Comparison of ENCODE assay signal across 11 cellular contexts in genomic region chr9:135130266-135130976, GRCh38. TPM values are rescaled to one million over a fixed set of nuclear protein-coding genes. Genes with fewer than 3 reads are reported as not detected.
DNase-seq lines count a peak whose midpoint lies in the region; ATAC-seq, FAIRE-seq and TF ChIP-seq lines count a peak whose summit lies in the region.
"Had no signal": no experiment of that assay in that cellular context is flagged by ENCODE, and none has a peak within 500 bp of the region (broad histone marks: within the 10 kb centered on the region; RNA-seq: fewer than 3 reads in every experiment).

No MANE protein-coding gene starts in this region.

- CTCF ChIA-PET in MCF 10A (lab: Yijun Ruan, JAX): no interaction called here

- peak; percentile 74 for ATAC-seq in esophagus mucosa
- no peak for ATAC-seq in GM21390 (IDR thresholded peaks at IDR 0.05; ENCODE audit: unreplicated experiment)
- ATAC-seq: Panc1 had no signal

- no TSS peak for BruUV-seq in MCF 10A (replicated peaks; lab: Mats Ljungman, UMichigan)

- POLR2A ChIA-PET in MCF 10A (lab: Yijun Ruan, JAX): no interaction called here

- H3K4me1 Mint-ChIP-seq in MCF 10A (ENCODE audit: insufficient read depth, unreplicated experiment): no peaks in the 10 kb centered on the region

- WGBS in thyroid gland, 2 donors: 61 to 75% methylated on average over 14 to 17 of the region's 18 CpGs

- peak overlapping the region in 1 of 2 donors; percentile 12 for H3K27ac ChIP-seq in breast epithelium
- no peak overlapping the region for H3K27ac ChIP-seq in thyroid gland

- H3K4me3 ChIP-seq in breast epithelium: no peak overlapping the region
- H3K4me3 ChIP-seq in thyroid gland (replicated peaks in 1 of 3): no peak overlapping the region
- H3K4me3 ChIP-seq: esophagus muscularis mucosa had no signal

- no peaks in the 10 kb centered on the region for H3K27me3 Mint-ChIP-seq in MCF 10A (ENCODE audit: insufficient read depth, unreplicated experiment)

- DNase-seq in MCF 10A (ENCODE audit: unreplicated experiment) (peak; percentile 86), breast epithelium (ENCODE audit: low spot score in 2 of 2) (no peak), NCI-H748 treated with DMSO at 0.1 percent for 48 hours (lab: John Stamatoyannopoulos, UW) (peak; percentile 63), thyroid gland (peak; percentile 25 to 35), NCI-H2029 treated with DMSO at 0.1 percent for 48 hours (lab: John Stamatoyannopoulos, UW) (no peak), urothelium cell line (ENCODE audit: low spot score) (no peak)
- DNase-seq: CD4-positive, alpha-beta T cell had no signal

- H3K9me3 ChIP-seq in breast epithelium: peaks cover 4 to 8% of the 10 kb centered on the region in 2 donors
- no peaks in the 10 kb centered on the region for H3K9me3 ChIP-seq in thyroid gland

- H3K27me3 ChIP-seq in breast epithelium: peaks cover 0 to 60% of the 10 kb centered on the region in 2 donors
- no peaks in the 10 kb centered on the region for H3K27me3 ChIP-seq in thyroid gland

- FAIRE-seq in urothelium cell line (lab: Jason Lieb, UNC): no peak

- H3K4me1 ChIP-seq in breast epithelium (no peaks in the 10 kb centered on the region), thyroid gland (peaks cover 0 to 8% of the 10 kb centered on the region in 2 donors)

- peaks cover 7% of the 10 kb centered on the region for H3K9me3 Mint-ChIP-seq in MCF 10A (ENCODE audit: unreplicated experiment)
- H3K9me3 Mint-ChIP-seq: CD4-positive, alpha-beta T cell had no signal

- H3K27ac Mint-ChIP-seq in MCF 10A (ENCODE audit: low read depth, unreplicated experiment): no peak overlapping the region
- H3K27ac Mint-ChIP-seq: CD4-positive, alpha-beta T cell had no signal

- H3K36me3 ChIP-seq in breast epithelium: no peaks in the 10 kb centered on the region
- H3K36me3 ChIP-seq in thyroid gland: no peaks in the 10 kb centered on the region
- H3K36me3 ChIP-seq: esophagus muscularis mucosa had no signal

- H3K36me3 Mint-ChIP-seq in MCF 10A (ENCODE audit: insufficient read depth, unreplicated experiment): no peaks in the 10 kb centered on the region

- TF ChIP-seq POLR2A in breast epithelium (IDR thresholded peaks at IDR 0.05) (no peak), thyroid gland (IDR thresholded peaks at IDR 0.05) (no peak)

- no peak overlapping the region for H3K4me3 Mint-ChIP-seq in MCF 10A (ENCODE audit: unreplicated experiment)
- H3K4me3 Mint-ChIP-seq: CD4-positive, alpha-beta T cell had no signal

- TF ChIP-seq CTCF in MCF 10A (IDR thresholded peaks at IDR 0.05; ENCODE audit: unreplicated experiment) (no peak), breast epithelium (IDR thresholded peaks at IDR 0.05) (no peak), thyroid gland (IDR thresholded peaks at IDR 0.05) (no peak)

- intact Hi-C loops in MCF 10A (cut with micrococcal nuclease) (no loop called here), breast epithelium (cut with DNase I; ENCODE audit: low total_unique reads) (no loop called here), thyroid gland (cut with DNase I) (no loop called here)

RNA-seq across cellular contexts. Expression of gene OLFM1, which starts 43.0 kb away (rescaled TPM):
- not detected in 2 replicates for total RNA-seq in MCF 10A (2022)
- 10 to 100 TPM; 17.4 to 25.2 (median 22.1) TPM for total RNA-seq in breast epithelium
- 4.9 TPM for total RNA-seq in esophagus mucosa
- 10 to 100 TPM in 3 of 4 donors, 1 to 10 TPM in 1; 7.2 to 25.8 (median 17.4) TPM for total RNA-seq in thyroid gland
- total RNA-seq: CD4-positive, alpha-beta T cell had no signal

Comparison
In these comparisons a context has a peak if more than half of its experiments do, and no peak if none do; other contexts are left out.
1. DNase-seq: peak in MCF 10A (single experiment), NCI-H748 treated with DMSO at 0.1 percent for 48 hours (single experiment) and thyroid gland (2 of 2); none in breast epithelium (0 of 2), NCI-H2029 treated with DMSO at 0.1 percent for 48 hours (single experiment) and urothelium cell line (single experiment).